ENCODE assay signal across 8 cellular contexts in the genomic region with DNA sequence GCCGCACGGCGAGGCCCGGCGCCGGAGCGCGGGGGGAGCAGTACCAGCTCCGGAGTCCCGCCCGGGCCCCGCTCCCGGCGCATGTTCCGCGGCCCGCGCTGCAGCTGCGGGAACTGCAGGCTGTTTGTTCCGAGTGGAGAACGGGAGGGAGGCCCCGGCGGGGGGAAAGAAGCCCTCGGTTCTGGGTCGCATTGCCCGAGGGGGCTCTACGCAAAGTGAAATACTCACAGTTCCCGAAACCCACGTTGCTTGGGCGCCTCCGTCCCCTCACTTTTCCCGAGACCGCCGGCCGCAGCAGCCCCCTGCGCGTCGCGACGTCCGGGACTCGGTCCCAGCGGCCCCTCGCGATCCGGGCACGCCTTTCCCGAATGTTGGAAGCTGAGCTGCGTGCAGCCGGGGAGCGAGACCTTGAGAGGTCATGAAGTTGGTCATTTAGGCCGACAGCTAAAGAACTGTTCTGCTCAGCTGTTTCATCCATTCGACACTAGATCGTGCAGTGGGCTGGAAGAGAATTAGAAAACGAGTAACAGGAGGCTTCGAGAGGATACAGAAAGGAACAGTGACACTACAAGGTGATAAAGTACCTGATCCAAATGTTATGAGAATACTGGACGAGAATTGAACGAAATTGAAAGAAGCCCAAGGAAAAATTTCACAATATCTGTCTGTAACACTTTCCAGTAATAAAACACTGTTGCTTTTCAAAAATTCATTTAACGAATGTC. TPM values are rescaled to one million over a fixed set of nuclear protein-coding genes. Genes with fewer than 3 reads are reported as not detected.
DNase-seq lines count a peak whose midpoint lies in the region; ATAC-seq and TF ChIP-seq lines count a peak whose summit lies in the region.

No MANE protein-coding gene starts in this region.

- no peaks in the 10 kb centered on the region for H3K27me3 ChIP-seq in gastroesophageal sphincter

- CTCF ChIA-PET in activated CD8-positive, alpha-beta T cell treated with anti-CD3 and anti-CD28 coated beads for 36 hours (lab: Charles Lee) = interaction anchor here (1.0 to 3.7 kb wide), 10 partner anchors 11 to 187 kb away, joined by 3 to 38 read pairs (median 4); a partner anchor contains a TSS

- TF ChIP-seq EP300 in gastroesophageal sphincter (IDR thresholded peaks at IDR 0.05) = no peak

- peak; percentile 4 for ATAC-seq in GM19351 (IDR thresholded peaks at IDR 0.05; ENCODE audit: unreplicated experiment)
- ATAC-seq in activated CD8-positive, alpha-beta T cell treated with anti-CD3 and anti-CD28 coated beads for 36 hours = peak; percentile 63
- ATAC-seq in gastroesophageal sphincter = peak; percentile 16
- peak; percentile 42 for ATAC-seq in omental fat pad (ENCODE audit: low FRiP score)
- ATAC-seq in esophagus mucosa = no peak

- H3K4me3 ChIP-seq in Jurkat, Clone E6-1 (ENCODE audit: low read length) = peak overlapping the region; percentile 61
- H3K4me3 ChIP-seq in gastroesophageal sphincter = peak overlapping the region; percentile 85 to 91

- peaks cover 20% of the 10 kb centered on the region for H3K4me1 Mint-ChIP-seq in activated CD8-positive, alpha-beta T cell treated with anti-CD3 and anti-CD28 coated beads for 36 hours (ENCODE audit: low read depth)

- peak in 1 of 2 donors; percentile 16 for TF ChIP-seq POLR2A in gastroesophageal sphincter (IDR thresholded peaks at IDR 0.05)

- peak overlapping the region; percentile 74 for H3K4me3 Mint-ChIP-seq in activated CD8-positive, alpha-beta T cell treated with anti-CD3 and anti-CD28 coated beads for 36 hours

- POLR2A ChIA-PET in activated CD8-positive, alpha-beta T cell treated with anti-CD3 and anti-CD28 coated beads for 36 hours (lab: Charles Lee) = interaction anchor here (0.5 to 3.0 kb wide), 12 partner anchors 10 to 412 kb away, joined by 3 to 16 read pairs (median 3); a partner anchor contains a TSS

- H3K4me1 ChIP-seq in gastroesophageal sphincter = peaks cover 0 to 24% (median 4%) of the 10 kb centered on the region in 3 donors

- H3K27me3 Mint-ChIP-seq in activated CD8-positive, alpha-beta T cell treated with anti-CD3 and anti-CD28 coated beads for 36 hours = peaks cover 17% of the 10 kb centered on the region

- no peaks in the 10 kb centered on the region for H3K9me3 ChIP-seq in gastroesophageal sphincter

- H3K36me3 Mint-ChIP-seq in activated CD8-positive, alpha-beta T cell treated with anti-CD3 and anti-CD28 coated beads for 36 hours (ENCODE audit: low read depth) = no peaks in the 10 kb centered on the region

- H3K9me3 Mint-ChIP-seq in activated CD8-positive, alpha-beta T cell treated with anti-CD3 and anti-CD28 coated beads for 36 hours = peaks cover 1% of the 10 kb centered on the region

- intact Hi-C loops in activated CD8-positive, alpha-beta T cell treated with anti-CD3 and anti-CD28 coated beads for 36 hours (cut with micrococcal nuclease) = no loop called here

- peak overlapping the region; percentile 69 for H3K27ac Mint-ChIP-seq in activated CD8-positive, alpha-beta T cell treated with anti-CD3 and anti-CD28 coated beads for 36 hours

- H3K36me3 ChIP-seq in gastroesophageal sphincter = no peaks in the 10 kb centered on the region

- H3K27ac ChIP-seq in gastroesophageal sphincter = peak overlapping the region; percentile 4 to 87 (median 78)

- DNase-seq in DMS79 (lab: John Stamatoyannopoulos, UW) (peak; percentile 33), omental fat pad (ENCODE audit: low spot score) (peak; percentile 27)
- no peak for DNase-seq in Jurkat, Clone E6-1 (ENCODE audit: low read depth, low spot score)
- no peak for DNase-seq in activated CD8-positive, alpha-beta T cell treated with anti-CD3 and anti-CD28 coated beads for 36 hours
- no peak for DNase-seq in stimulated activated CD4-positive, alpha-beta T cell treated with anti-CD3 and anti-CD28 coated beads, Interleukin-15, amount 100 ng/mL, for 24 hours

- 2% methylated on average over 10 to 26 of the region's 59 CpGs for WGBS in gastroesophageal sphincter (ENCODE audit: low coverage in 1 of 2), 2 donors

- no peak for TF ChIP-seq CTCF in activated CD8-positive, alpha-beta T cell treated with anti-CD3 and anti-CD28 coated beads for 36 hours (IDR thresholded peaks at IDR 0.05)
- TF ChIP-seq CTCF in gastroesophageal sphincter (IDR thresholded peaks at IDR 0.05) (peak in 3 of 4 experiments; percentile 29 to 53 (median 47)), omental fat pad (IDR thresholded peaks at IDR 0.05) (no peak)

RNA-seq across cellular contexts. Expression of a gene that starts 0.6 kb away (rescaled TPM):
- 12.4 TPM for polyA plus RNA-seq in Jurkat, Clone E6-1 (2012; ENCODE audit: insufficient read depth, insufficient read length)
- total RNA-seq in activated CD8-positive, alpha-beta T cell treated with anti-CD3 and anti-CD28 coated beads for 36 hours = 10 to 100 TPM; 10.2 to 11.3 TPM
- total RNA-seq in gastroesophageal sphincter = 1 to 10 TPM; 2.8 to 5.4 (median 3.4) TPM
- 1 to 10 TPM; 1.6 to 6.0 (median 2.3) TPM for total RNA-seq in omental fat pad
- total RNA-seq in esophagus mucosa = 3.4 TPM

Comparison
In these comparisons a context has a peak if more than half of its experiments do, and no peak if none do; other contexts are left out.
1. DNase-seq: peak in DMS79 (single experiment) and omental fat pad (single experiment); none in Jurkat, Clone E6-1 (single experiment), activated CD8-positive, alpha-beta T cell treated with anti-CD3 and anti-CD28 coated beads for 36 hours (single experiment) and stimulated activated CD4-positive, alpha-beta T cell treated with anti-CD3 and anti-CD28 coated beads, Interleukin-15, amount 100 ng/mL, for 24 hours (single experiment).
2. CTCF ChIP-seq: peak in gastroesophageal sphincter (3 of 4); none in activated CD8-positive, alpha-beta T cell treated with anti-CD3 and anti-CD28 coated beads for 36 hours (single experiment) and omental fat pad (0 of 3).